1 cellular context compared by ENCODE assay signal in the genomic region with DNA sequence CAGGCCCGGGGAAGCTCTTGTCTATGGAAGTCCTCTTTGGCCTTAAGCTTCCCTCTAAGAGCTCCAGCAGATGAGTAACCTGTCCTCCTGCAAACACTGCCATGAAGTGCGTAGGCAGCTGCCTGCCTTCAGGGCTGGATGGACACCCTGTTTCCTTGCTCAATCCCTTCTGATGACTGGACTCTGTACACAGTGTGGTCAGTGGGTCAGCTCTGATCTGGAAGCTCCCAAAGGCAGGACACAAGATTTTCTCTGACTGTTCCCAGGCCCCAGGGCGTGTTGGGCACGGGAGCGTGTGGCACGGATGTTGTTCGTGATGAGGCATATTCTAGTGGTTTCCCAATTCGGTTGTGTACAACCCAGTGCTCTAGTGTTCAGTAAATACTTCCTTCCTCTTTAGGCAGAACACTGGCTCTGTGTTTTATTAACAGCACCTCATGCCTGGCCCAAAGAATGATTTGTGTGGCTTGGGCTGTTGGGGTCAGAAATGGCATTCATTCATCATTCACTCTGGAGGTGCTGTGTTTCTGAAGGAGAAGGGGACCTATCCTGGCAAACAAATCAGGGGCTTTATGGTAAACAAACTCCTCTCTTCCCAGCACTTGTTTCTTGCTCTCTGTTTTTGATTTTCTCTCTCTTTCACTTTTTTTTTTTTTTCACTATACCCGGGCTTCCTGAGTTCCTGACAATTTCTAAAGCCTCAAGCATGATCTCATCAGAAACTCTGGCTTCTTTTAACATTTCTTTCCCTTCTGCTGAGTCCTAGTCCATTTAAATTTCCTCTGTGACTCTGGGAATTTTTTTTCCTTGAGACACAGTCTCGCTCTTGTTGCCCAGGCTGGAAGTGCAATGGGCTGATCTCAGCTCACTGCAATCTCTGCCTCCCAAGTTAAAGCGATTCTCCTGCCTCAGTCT.
TF ChIP-seq lines count a peak whose summit lies in the region.

No MANE protein-coding gene starts in this region.

TF ChIP-seq in HepG2, 621 proteins besides CTCF, POLR2A, EP300 and RAD21 (continued from another document and continues in another):
- TF ChIP-seq, protein P1, sequence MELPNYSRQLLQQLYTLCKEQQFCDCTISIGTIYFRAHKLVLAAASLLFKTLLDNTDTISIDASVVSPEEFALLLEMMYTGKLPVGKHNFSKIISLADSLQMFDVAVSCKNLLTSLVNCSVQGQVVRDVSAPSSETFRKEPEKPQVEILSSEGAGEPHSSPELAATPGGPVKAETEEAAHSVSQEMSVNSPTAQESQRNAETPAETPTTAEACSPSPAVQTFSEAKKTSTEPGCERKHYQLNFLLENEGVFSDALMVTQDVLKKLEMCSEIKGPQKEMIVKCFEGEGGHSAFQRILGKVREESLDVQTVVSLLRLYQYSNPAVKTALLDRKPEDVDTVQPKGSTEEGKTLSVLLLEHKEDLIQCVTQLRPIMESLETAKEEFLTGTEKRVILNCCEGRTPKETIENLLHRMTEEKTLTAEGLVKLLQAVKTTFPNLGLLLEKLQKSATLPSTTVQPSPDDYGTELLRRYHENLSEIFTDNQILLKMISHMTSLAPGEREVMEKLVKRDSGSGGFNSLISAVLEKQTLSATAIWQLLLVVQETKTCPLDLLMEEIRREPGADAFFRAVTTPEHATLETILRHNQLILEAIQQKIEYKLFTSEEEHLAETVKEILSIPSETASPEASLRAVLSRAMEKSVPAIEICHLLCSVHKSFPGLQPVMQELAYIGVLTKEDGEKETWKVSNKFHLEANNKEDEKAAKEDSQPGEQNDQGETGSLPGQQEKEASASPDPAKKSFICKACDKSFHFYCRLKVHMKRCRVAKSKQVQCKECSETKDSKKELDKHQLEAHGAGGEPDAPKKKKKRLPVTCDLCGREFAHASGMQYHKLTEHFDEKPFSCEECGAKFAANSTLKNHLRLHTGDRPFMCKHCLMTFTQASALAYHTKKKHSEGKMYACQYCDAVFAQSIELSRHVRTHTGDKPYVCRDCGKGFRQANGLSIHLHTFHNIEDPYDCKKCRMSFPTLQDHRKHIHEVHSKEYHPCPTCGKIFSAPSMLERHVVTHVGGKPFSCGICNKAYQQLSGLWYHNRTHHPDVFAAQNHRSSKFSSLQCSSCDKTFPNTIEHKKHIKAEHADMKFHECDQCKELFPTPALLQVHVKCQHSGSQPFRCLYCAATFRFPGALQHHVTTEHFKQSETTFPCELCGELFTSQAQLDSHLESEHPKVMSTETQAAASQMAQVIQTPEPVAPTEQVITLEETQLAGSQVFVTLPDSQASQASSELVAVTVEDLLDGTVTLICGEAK (IDR thresholded peaks at IDR 0.05): no peak
- TF ChIP-seq, protein P1 (CRISPR knock-in tag; IDR thresholded peaks at IDR 0.05): peak; percentile 23; the same call in 1 of the 2 replicates
- TF ChIP-seq JUN (CRISPR knock-in tag; IDR thresholded peaks at IDR 0.05): peak; percentile 77
- TF ChIP-seq KLF16 (CRISPR knock-in tag; IDR thresholded peaks at IDR 0.05): peak in 1 of 2 experiments; percentile 85; a peak in 2 of 4 replicates
- TF ChIP-seq, protein P2, sequence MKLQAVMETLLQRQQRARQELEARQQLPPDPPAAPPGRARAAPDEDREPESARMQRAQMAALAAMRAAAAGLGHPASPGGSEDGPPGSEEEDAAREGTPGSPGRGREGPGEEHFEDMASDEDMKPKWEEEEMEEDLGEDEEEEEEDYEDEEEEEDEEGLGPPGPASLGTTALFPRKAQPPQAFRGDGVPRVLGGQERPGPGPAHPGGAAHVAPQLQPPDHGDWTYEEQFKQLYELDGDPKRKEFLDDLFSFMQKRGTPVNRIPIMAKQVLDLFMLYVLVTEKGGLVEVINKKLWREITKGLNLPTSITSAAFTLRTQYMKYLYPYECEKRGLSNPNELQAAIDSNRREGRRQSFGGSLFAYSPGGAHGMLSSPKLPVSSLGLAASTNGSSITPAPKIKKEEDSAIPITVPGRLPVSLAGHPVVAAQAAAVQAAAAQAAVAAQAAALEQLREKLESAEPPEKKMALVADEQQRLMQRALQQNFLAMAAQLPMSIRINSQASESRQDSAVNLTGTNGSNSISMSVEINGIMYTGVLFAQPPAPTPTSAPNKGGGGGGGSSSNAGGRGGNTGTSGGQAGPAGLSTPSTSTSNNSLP (IDR thresholded peaks at IDR 0.05; ENCODE audit: low read depth, low read length): peak; percentile 79
- TF ChIP-seq, protein P3, sequence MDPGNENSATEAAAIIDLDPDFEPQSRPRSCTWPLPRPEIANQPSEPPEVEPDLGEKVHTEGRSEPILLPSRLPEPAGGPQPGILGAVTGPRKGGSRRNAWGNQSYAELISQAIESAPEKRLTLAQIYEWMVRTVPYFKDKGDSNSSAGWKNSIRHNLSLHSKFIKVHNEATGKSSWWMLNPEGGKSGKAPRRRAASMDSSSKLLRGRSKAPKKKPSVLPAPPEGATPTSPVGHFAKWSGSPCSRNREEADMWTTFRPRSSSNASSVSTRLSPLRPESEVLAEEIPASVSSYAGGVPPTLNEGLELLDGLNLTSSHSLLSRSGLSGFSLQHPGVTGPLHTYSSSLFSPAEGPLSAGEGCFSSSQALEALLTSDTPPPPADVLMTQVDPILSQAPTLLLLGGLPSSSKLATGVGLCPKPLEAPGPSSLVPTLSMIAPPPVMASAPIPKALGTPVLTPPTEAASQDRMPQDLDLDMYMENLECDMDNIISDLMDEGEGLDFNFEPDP (CRISPR knock-in tag; conservative IDR thresholded peaks at IDR 0.05): 0 out of 2 replicates have a peak, but pooled peaks have one; percentile 54
- peak; percentile 36; the same call in 1 of the 2 replicates for TF ChIP-seq MAFF (IDR thresholded peaks at IDR 0.05; ENCODE audit: low read depth, low read length)
- no peak for TF ChIP-seq ZNF883 (CRISPR knock-in tag; IDR thresholded peaks at IDR 0.05; ENCODE audit: not compliant biosample characterization)
- TF ChIP-seq, protein P4, sequence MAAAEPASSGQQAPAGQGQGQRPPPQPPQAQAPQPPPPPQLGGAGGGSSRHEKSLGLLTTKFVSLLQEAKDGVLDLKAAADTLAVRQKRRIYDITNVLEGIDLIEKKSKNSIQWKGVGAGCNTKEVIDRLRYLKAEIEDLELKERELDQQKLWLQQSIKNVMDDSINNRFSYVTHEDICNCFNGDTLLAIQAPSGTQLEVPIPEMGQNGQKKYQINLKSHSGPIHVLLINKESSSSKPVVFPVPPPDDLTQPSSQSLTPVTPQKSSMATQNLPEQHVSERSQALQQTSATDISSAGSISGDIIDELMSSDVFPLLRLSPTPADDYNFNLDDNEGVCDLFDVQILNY (CRISPR knock-in tag; conservative IDR thresholded peaks at IDR 0.05): no peak
- TF ChIP-seq ETV6 (CRISPR knock-in tag; conservative IDR thresholded peaks at IDR 0.05): 0 out of 2 replicates have a peak, but pooled peaks have one; percentile 70
- peak; percentile 67; the same call in 1 of the 2 replicates for TF ChIP-seq KDM5B (CRISPR knock-in tag; IDR thresholded peaks at IDR 0.05; ENCODE audit: borderline replicate concordance)
- TF ChIP-seq, protein P5, sequence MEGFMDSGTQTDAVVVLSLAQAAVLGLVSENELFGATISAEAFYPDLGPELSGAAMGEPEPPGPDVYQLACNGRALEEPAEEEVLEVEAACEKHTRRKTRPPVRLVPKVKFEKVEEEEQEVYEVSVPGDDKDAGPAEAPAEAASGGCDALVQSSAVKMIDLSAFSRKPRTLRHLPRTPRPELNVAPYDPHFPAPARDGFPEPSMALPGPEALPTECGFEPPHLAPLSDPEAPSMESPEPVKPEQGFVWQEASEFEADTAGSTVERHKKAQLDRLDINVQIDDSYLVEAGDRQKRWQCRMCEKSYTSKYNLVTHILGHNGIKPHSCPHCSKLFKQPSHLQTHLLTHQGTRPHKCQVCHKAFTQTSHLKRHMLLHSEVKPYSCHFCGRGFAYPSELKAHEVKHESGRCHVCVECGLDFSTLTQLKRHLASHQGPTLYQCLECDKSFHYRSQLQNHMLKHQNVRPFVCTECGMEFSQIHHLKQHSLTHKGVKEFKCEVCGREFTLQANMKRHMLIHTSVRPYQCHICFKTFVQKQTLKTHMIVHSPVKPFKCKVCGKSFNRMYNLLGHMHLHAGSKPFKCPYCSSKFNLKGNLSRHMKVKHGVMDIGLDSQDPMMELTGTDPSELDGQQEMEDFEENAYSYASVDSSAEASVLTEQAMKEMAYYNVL (CRISPR knock-in tag; IDR thresholded peaks at IDR 0.05; ENCODE audit: borderline replicate concordance): 0 out of 2 replicates have a peak, but pooled peaks have one; percentile 51
- no peak for TF ChIP-seq BORCS8-MEF2B (CRISPR knock-in tag; IDR thresholded peaks at IDR 0.05)
- TF ChIP-seq MATR3 (CRISPR knock-in tag; IDR thresholded peaks at IDR 0.05): no peak
- TF ChIP-seq ZNF788 (CRISPR knock-in tag; IDR thresholded peaks at IDR 0.05; ENCODE audit: borderline replicate concordance): 0 out of 2 replicates have a peak, but pooled peaks have one; percentile 63
- no peak for TF ChIP-seq ZFP36 (IDR thresholded peaks at IDR 0.05; ENCODE audit: borderline replicate concordance, low read depth, low read length, partially characterized antibody)
- peak; percentile 58; the same call in 1 of the 2 replicates for TF ChIP-seq NFIC (IDR thresholded peaks at IDR 0.05; ENCODE audit: low read length)
- TF ChIP-seq, protein P6, sequence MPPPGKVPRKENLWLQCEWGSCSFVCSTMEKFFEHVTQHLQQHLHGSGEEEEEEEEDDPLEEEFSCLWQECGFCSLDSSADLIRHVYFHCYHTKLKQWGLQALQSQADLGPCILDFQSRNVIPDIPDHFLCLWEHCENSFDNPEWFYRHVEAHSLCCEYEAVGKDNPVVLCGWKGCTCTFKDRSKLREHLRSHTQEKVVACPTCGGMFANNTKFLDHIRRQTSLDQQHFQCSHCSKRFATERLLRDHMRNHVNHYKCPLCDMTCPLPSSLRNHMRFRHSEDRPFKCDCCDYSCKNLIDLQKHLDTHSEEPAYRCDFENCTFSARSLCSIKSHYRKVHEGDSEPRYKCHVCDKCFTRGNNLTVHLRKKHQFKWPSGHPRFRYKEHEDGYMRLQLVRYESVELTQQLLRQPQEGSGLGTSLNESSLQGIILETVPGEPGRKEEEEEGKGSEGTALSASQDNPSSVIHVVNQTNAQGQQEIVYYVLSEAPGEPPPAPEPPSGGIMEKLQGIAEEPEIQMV (CRISPR knock-in tag; IDR thresholded peaks at IDR 0.05; ENCODE audit: low read depth): 0 out of 2 replicates have a peak, but pooled peaks have one; percentile 47
- TF ChIP-seq, protein P7, sequence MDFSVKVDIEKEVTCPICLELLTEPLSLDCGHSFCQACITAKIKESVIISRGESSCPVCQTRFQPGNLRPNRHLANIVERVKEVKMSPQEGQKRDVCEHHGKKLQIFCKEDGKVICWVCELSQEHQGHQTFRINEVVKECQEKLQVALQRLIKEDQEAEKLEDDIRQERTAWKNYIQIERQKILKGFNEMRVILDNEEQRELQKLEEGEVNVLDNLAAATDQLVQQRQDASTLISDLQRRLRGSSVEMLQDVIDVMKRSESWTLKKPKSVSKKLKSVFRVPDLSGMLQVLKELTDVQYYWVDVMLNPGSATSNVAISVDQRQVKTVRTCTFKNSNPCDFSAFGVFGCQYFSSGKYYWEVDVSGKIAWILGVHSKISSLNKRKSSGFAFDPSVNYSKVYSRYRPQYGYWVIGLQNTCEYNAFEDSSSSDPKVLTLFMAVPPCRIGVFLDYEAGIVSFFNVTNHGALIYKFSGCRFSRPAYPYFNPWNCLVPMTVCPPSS (IDR thresholded peaks at IDR 0.05): no peak
- TF ChIP-seq IRX3 (CRISPR knock-in tag; IDR thresholded peaks at IDR 0.05; ENCODE audit: borderline replicate concordance, low read depth): no peak
- TF ChIP-seq ZNF562 (CRISPR knock-in tag; IDR thresholded peaks at IDR 0.05; ENCODE audit: borderline replicate concordance): no peak
- TF ChIP-seq GABPA (IDR thresholded peaks at IDR 0.05; ENCODE audit: low read depth, low read length): no peak
- peak; percentile 32; the same call in 1 of the 2 replicates for TF ChIP-seq GABPA (CRISPR knock-in tag; IDR thresholded peaks at IDR 0.05; ENCODE audit: low read depth)
- peak; percentile 48; the same call in 1 of the 2 replicates for TF ChIP-seq ZNF264 (CRISPR knock-in tag; IDR thresholded peaks at IDR 0.05)
- TF ChIP-seq ZNF256 (CRISPR knock-in tag; conservative IDR thresholded peaks at IDR 0.05): no peak
- TF ChIP-seq, protein P8, sequence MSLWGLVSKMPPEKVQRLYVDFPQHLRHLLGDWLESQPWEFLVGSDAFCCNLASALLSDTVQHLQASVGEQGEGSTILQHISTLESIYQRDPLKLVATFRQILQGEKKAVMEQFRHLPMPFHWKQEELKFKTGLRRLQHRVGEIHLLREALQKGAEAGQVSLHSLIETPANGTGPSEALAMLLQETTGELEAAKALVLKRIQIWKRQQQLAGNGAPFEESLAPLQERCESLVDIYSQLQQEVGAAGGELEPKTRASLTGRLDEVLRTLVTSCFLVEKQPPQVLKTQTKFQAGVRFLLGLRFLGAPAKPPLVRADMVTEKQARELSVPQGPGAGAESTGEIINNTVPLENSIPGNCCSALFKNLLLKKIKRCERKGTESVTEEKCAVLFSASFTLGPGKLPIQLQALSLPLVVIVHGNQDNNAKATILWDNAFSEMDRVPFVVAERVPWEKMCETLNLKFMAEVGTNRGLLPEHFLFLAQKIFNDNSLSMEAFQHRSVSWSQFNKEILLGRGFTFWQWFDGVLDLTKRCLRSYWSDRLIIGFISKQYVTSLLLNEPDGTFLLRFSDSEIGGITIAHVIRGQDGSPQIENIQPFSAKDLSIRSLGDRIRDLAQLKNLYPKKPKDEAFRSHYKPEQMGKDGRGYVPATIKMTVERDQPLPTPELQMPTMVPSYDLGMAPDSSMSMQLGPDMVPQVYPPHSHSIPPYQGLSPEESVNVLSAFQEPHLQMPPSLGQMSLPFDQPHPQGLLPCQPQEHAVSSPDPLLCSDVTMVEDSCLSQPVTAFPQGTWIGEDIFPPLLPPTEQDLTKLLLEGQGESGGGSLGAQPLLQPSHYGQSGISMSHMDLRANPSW (CRISPR knock-in tag; IDR thresholded peaks at IDR 0.05; ENCODE audit: borderline replicate concordance): no peak
- TF ChIP-seq HMG20B (CRISPR knock-in tag; conservative IDR thresholded peaks at IDR 0.05): peak; percentile 86
- peak; percentile 84 for TF ChIP-seq MEIS2 (CRISPR knock-in tag; IDR thresholded peaks at IDR 0.05)
- no peak for TF ChIP-seq PHF20 (CRISPR knock-in tag; IDR thresholded peaks at IDR 0.05)
- no peak for TF ChIP-seq ZNF510 (CRISPR knock-in tag; IDR thresholded peaks at IDR 0.05; ENCODE audit: low read depth)
